In the genomic region with DNA sequence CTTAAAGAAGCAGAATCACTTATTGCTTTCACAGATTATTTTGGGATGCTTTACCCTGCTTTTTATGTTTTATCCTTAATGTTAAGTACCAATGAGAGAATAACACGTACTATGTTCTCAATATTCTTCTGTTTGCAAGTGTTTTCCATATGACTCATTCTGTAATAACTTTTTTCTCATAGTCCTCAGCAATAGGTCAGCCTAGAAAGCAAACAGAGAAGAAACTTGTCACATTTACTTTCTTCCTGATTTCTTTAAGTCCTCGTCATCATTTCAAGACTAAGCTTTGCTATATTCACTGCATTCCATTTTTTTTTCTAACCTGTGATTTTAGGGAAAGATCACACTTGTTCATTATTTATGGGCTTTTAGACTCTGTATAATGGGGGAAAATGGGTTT, we compare ENCODE assay signal across 15 cellular contexts. TPM values are rescaled to one million over a fixed set of nuclear protein-coding genes. Genes with fewer than 3 reads are reported as not detected.
DNase-seq lines count a peak whose midpoint lies in the region; ATAC-seq, FAIRE-seq and TF ChIP-seq lines count a peak whose summit lies in the region.
"Had no signal": no experiment of that assay in that cellular context is flagged by ENCODE, and none has a peak within 500 bp of the region (broad histone marks: within the 10 kb centered on the region; RNA-seq: fewer than 3 reads in every experiment).

No MANE protein-coding gene starts in this region.

- no peak overlapping the region for H3K27ac Mint-ChIP-seq in astrocyte (ENCODE audit: unreplicated experiment)
- H3K27ac Mint-ChIP-seq: activated naive CD4-positive, alpha-beta T cell treated with anti-CD3 and anti-CD28 coated beads for 36 hours; B cell had no signal

- no peak overlapping the region for H3K9ac ChIP-seq in astrocyte (ENCODE audit: low read length)

- peaks cover 9% of the 10 kb centered on the region for H3K4me1 Mint-ChIP-seq in astrocyte (ENCODE audit: low read depth, unreplicated experiment)

- no peaks in the 10 kb centered on the region for H3K36me3 Mint-ChIP-seq in astrocyte (ENCODE audit: low read depth, unreplicated experiment)

- no peaks in the 10 kb centered on the region for H3K36me3 ChIP-seq in astrocyte (ENCODE audit: insufficient read depth, low read length)

- no peaks in the 10 kb centered on the region for H3K9me3 ChIP-seq in astrocyte (ENCODE audit: insufficient read depth, low read depth, low read length)

- peak overlapping the region; percentile 38 for H3K4me2 ChIP-seq in astrocyte (ENCODE audit: low read length)

- H3K27me3 Mint-ChIP-seq in astrocyte (ENCODE audit: low read depth, unreplicated experiment), result peaks cover 5% of the 10 kb centered on the region

- H3K4me3 ChIP-seq in HFF-Myc (replicated peaks; ENCODE audit: low read depth, low read length) (no peak overlapping the region), astrocyte (ENCODE audit: insufficient read depth, low read depth, low read length) (no peak overlapping the region)

- no peak for TF ChIP-seq CTCF in HFF-Myc (IDR thresholded peaks at IDR 0.05; ENCODE audit: low read depth, low read length, missing control alignments)
- TF ChIP-seq CTCF in astrocyte (IDR thresholded peaks at IDR 0.05; ENCODE audit: insufficient read depth, low read depth, low read length), result no peak

- H3K27me3 ChIP-seq in astrocyte (ENCODE audit: insufficient read depth, low read length), result no peaks in the 10 kb centered on the region

- ATAC-seq in HG02678 (IDR thresholded peaks at IDR 0.05; ENCODE audit: unreplicated experiment), result no peak

- H3K27ac ChIP-seq in astrocyte (ENCODE audit: low read depth, low read length), result peak overlapping the region; percentile 30

- H2AFZ ChIP-seq in astrocyte (ENCODE audit: low read depth, low read length), result no peak overlapping the region

- peak; percentile 26 for FAIRE-seq in astrocyte (lab: Jason Lieb, UNC)

- H3K9me3 Mint-ChIP-seq in astrocyte (ENCODE audit: unreplicated experiment), result no peaks in the 10 kb centered on the region
- H3K9me3 Mint-ChIP-seq: activated naive CD4-positive, alpha-beta T cell treated with anti-CD3 and anti-CD28 coated beads for 36 hours had no signal

- H3K4me1 ChIP-seq in astrocyte (ENCODE audit: insufficient read depth, low read length), result no peaks in the 10 kb centered on the region

- no peaks in the 10 kb centered on the region for H4K20me1 ChIP-seq in astrocyte (ENCODE audit: insufficient read depth, low read length)

- H3K4me3 Mint-ChIP-seq in astrocyte (ENCODE audit: unreplicated experiment), result no peak overlapping the region
- H3K4me3 Mint-ChIP-seq: activated naive CD4-positive, alpha-beta T cell treated with anti-CD3 and anti-CD28 coated beads for 36 hours; B cell had no signal

- no peaks in the 10 kb centered on the region for H3K79me2 ChIP-seq in astrocyte (ENCODE audit: insufficient read depth, low read length)

- DNase-seq in A172 (ENCODE audit: low spot score) (peak; percentile 48), HFF-Myc (ENCODE audit: extremely low read depth, low read depth) (peak; percentile 9), astrocyte (ENCODE audit: low read depth) (peak; percentile 74), glomerular endothelial cell (ENCODE audit: extremely low read depth, low read depth, low spot score) (peak; percentile 31), NCI-H1417 (lab: John Stamatoyannopoulos, UW) (no peak), HuH-7 (ENCODE audit: low spot score) (no peak), D341Med (ENCODE audit: low spot score) (no peak)
- DNase-seq: activated CD4-positive, alpha-beta T cell treated with anti-CD3 and anti-CD28 coated beads, Interleukin-2, amount 50 U/mL, for 48 hours; activated naive CD4-positive, alpha-beta T cell treated with anti-CD3 and anti-CD28 coated beads for 36 hours; effector memory CD4-positive, alpha-beta T cell; islet precursor cell; NCI-H524; stimulated activated naive CD4-positive, alpha-beta T cell treated with Interleukin-2 at 50 U/mL for 16 hours had no signal

RNA-seq across cellular contexts. Expression of a gene that starts 6.8 kb away (rescaled TPM):
- total RNA-seq in A172 (2014; rRNA removed; shearing (Covaris generic)), result not detected in 2 replicates
- total RNA-seq in astrocyte (not detected in 2 replicates), glomerular endothelial cell (not detected in 2 replicates)
- total RNA-seq: activated naive CD4-positive, alpha-beta T cell treated with anti-CD3 and anti-CD28 coated beads for 36 hours; B cell had no signal

RNA-seq across cellular contexts. Expression of a gene that starts 58.0 kb away (rescaled TPM):
- 2.4 and 2.8 TPM in 2 replicates for total RNA-seq in A172 (2014; rRNA removed; shearing (Covaris generic))
- total RNA-seq in astrocyte (56.0 and 57.0 TPM in 2 replicates), glomerular endothelial cell (27.9 and 37.5 TPM in 2 replicates)

Comparison
In these comparisons a context has a peak if more than half of its experiments do, and no peak if none do; other contexts are left out.
1. DNase-seq: peak in A172 (single experiment), HFF-Myc (single experiment), astrocyte (single experiment) and glomerular endothelial cell (single experiment); none in NCI-H1417 (0 of 3), HuH-7 (single experiment) and D341Med (single experiment).